ENCODE assay signal across 29 cellular contexts in genomic region chr5:95996904-95997751, GRCh38. TPM values are rescaled to one million over a fixed set of nuclear protein-coding genes. Genes with fewer than 3 reads are reported as not detected.
A peak's percentile ranks its signal among the peaks of the same experiment; 100 is the strongest.
DNase-seq lines count a peak whose midpoint lies in the region; ATAC-seq and TF ChIP-seq lines count a peak whose summit lies in the region.
"Had no signal": no experiment of that assay in that cellular context is flagged by ENCODE, and none has a peak within 500 bp of the region (broad histone marks: within the 10 kb centered on the region; RNA-seq: fewer than 3 reads in every experiment).

No MANE protein-coding gene starts in this region.

- H3K4me1 Mint-ChIP-seq in Caco-2 (ENCODE audit: low read depth, unreplicated experiment), result peaks cover 24% of the 10 kb centered on the region
- H3K4me1 Mint-ChIP-seq: activated naive CD8-positive, alpha-beta T cell treated with anti-CD3 and anti-CD28 coated beads, Interleukin-2, amount 10 ng/mL, durations not matched to agents 7 days and 5 days; IgD-negative memory B cell; nephron progenitor cell had no signal

- H3K27ac ChIP-seq in 22Rv1, result peak overlapping the region; percentile 58
- H3K27ac ChIP-seq in VCaP, result peak overlapping the region; percentile 56
- H3K27ac ChIP-seq in right lobe of liver, result peak overlapping the region in 2 of 3 donors; percentile 21 to 37
- H3K27ac ChIP-seq in upper lobe of right lung, result no peak overlapping the region
- H3K27ac ChIP-seq in RWPE1, result no peak overlapping the region
- H3K27ac ChIP-seq: ascending aorta, BLaER1, cardiac muscle cell, ovary, PC-9, right atrium auricular region, tibial artery had no signal

- H3K9me3 ChIP-seq in Caco-2, result no peaks in the 10 kb centered on the region
- H3K9me3 ChIP-seq in right lobe of liver, result no peaks in the 10 kb centered on the region
- no peaks in the 10 kb centered on the region for H3K9me3 ChIP-seq in upper lobe of right lung
- H3K9me3 ChIP-seq: ascending aorta, BLaER1, ovary, right atrium auricular region, tibial artery had no signal

- POLR2A ChIA-PET in Caco-2 (lab: Charles Lee) (interaction anchor here (1.0 kb wide), 1 partner anchor 10 kb away, joined by 7 read pairs; no protein-coding TSS in a partner anchor), RWPE1 (lab: Yijun Ruan, JAX; ENCODE audit: low non-redundant PET) (no interaction called here)

- DNase-seq in Caco-2 (peak in 1 of 2 experiments; percentile 36), right lobe of liver (no peak), upper lobe of right lung (no peak), ecto neural progenitor cell (ENCODE audit: low spot score) (no peak), RWPE1 (ENCODE audit: low spot score) (no peak)
- DNase-seq: activated effector memory CD4-positive, alpha-beta T cell treated with anti-CD3 and anti-CD28 coated beads, Interleukin-2, amount 50 U/mL, for 16 hours; activated naive CD8-positive, alpha-beta T cell treated with anti-CD3 and anti-CD28 coated beads, Interleukin-2, amount 10 ng/mL, durations not matched to agents 7 days and 5 days; DMS79 treated with DMSO at 0.1 percent for 48 hours; effector CD8-positive, alpha-beta T cell; immature natural killer cell; left cardiac atrium; NCI-H1694; NCI-H2171 treated with DMSO at 0.1 percent for 48 hours; NCI-H524 treated with DMSO at 0.1 percent for 48 hours; nephron progenitor cell; ovary; PC-9; stimulated activated CD4-positive, alpha-beta T cell treated with anti-CD3 and anti-CD28 coated beads, Interleukin-1b, Interleukin-23, amount 100 ng/mL, for 48 hours; T-helper 17 cell; tibial artery had no signal

- H3K4me3 ChIP-seq in Caco-2 (ENCODE audit: low read depth, low read length) (no peak overlapping the region), right lobe of liver (no peak overlapping the region), upper lobe of right lung (no peak overlapping the region)
- H3K4me3 ChIP-seq: ascending aorta, BLaER1, cardiac muscle cell, ovary, PC-9, right atrium auricular region, tibial artery had no signal

- H3K27ac Mint-ChIP-seq in Caco-2 (ENCODE audit: unreplicated experiment), result peak overlapping the region; percentile 55
- H3K27ac Mint-ChIP-seq: activated naive CD8-positive, alpha-beta T cell treated with anti-CD3 and anti-CD28 coated beads, Interleukin-2, amount 10 ng/mL, durations not matched to agents 7 days and 5 days; IgD-negative memory B cell; immature natural killer cell; nephron progenitor cell; T-helper 17 cell had no signal

- H3K27me3 ChIP-seq in Caco-2 (replicated peaks; ENCODE audit: control insufficient read depth, insufficient read depth, low read length), result no peaks in the 10 kb centered on the region
- H3K27me3 ChIP-seq in right lobe of liver, result no peaks in the 10 kb centered on the region
- H3K27me3 ChIP-seq in upper lobe of right lung, result no peaks in the 10 kb centered on the region
- H3K27me3 ChIP-seq: ascending aorta, BLaER1, cardiac muscle cell, ovary, right atrium auricular region, tibial artery had no signal

- no peak for TF ChIP-seq POLR2A in right lobe of liver (IDR thresholded peaks at IDR 0.05)

- no peaks in the 10 kb centered on the region for H3K36me3 ChIP-seq in Caco-2 (ENCODE audit: control insufficient read depth, insufficient read depth, low read length)
- H3K36me3 ChIP-seq in right lobe of liver, result no peaks in the 10 kb centered on the region
- no peaks in the 10 kb centered on the region for H3K36me3 ChIP-seq in upper lobe of right lung
- H3K36me3 ChIP-seq: ascending aorta, BLaER1, cardiac muscle cell, ovary, right atrium auricular region, tibial artery had no signal

- ATAC-seq in right lobe of liver, result peak; percentile 76 to 85 (median 84)
- ATAC-seq in upper lobe of right lung, result no peak
- ATAC-seq: activated CD4-positive, CD25-positive, alpha-beta regulatory T cell treated with anti-CD3 and anti-CD28 coated beads, Interleukin-2, amount 50 U/mL, for 24 hours; left cardiac atrium; Right ventricle myocardium inferior; T-helper 17 cell had no signal

- BruUV-seq in Caco-2 (replicated peaks; lab: Mats Ljungman, UMichigan), result no TSS peak

- TF ChIP-seq CTCF in 22Rv1 (IDR thresholded peaks at IDR 0.05) (no peak), Caco-2 (IDR thresholded peaks at IDR 0.05; ENCODE audit: insufficient read depth in 1 of 2, low read depth in 1 of 2, low read length in 1 of 2, severe bottlenecking in 1 of 2, unreplicated experiment in 1 of 2) (no peak), VCaP (conservative IDR thresholded peaks at IDR 0.05) (no peak), right lobe of liver (IDR thresholded peaks at IDR 0.05) (no peak), upper lobe of right lung (IDR thresholded peaks at IDR 0.05) (no peak), RWPE1 (conservative IDR thresholded peaks at IDR 0.05; ENCODE audit: low read depth) (no peak)

- no peak overlapping the region for H3K4me3 Mint-ChIP-seq in Caco-2 (ENCODE audit: unreplicated experiment)
- H3K4me3 Mint-ChIP-seq: activated naive CD8-positive, alpha-beta T cell treated with anti-CD3 and anti-CD28 coated beads, Interleukin-2, amount 10 ng/mL, durations not matched to agents 7 days and 5 days; IgD-negative memory B cell; immature natural killer cell; nephron progenitor cell; T-helper 17 cell had no signal

- CTCF ChIA-PET in Caco-2 (lab: Charles Lee) (interaction anchor here (0.5 to 1.1 kb wide), 4 partner anchors 8 to 628 kb away, joined by 3 to 6 read pairs (median 4); no protein-coding TSS in a partner anchor), RWPE1 (lab: Yijun Ruan, JAX) (interaction anchor here (0.5 kb wide), 1 partner anchor 8 kb away, joined by 3 read pairs; no protein-coding TSS in a partner anchor)

- no peaks in the 10 kb centered on the region for H3K36me3 Mint-ChIP-seq in Caco-2 (ENCODE audit: insufficient read depth, unreplicated experiment)
- H3K36me3 Mint-ChIP-seq: activated naive CD8-positive, alpha-beta T cell treated with anti-CD3 and anti-CD28 coated beads, Interleukin-2, amount 10 ng/mL, durations not matched to agents 7 days and 5 days; immature natural killer cell had no signal

- intact Hi-C loops in Caco-2 (cut with micrococcal nuclease; ENCODE audit: unreplicated experiment) (loop anchor here (1.0 kb wide), 1 partner anchor 10 kb away; no protein-coding TSS in a partner anchor), right lobe of liver (cut with DNase I) (no loop called here), upper lobe of right lung (cut with DNase I) (no loop called here)

- no peaks in the 10 kb centered on the region for H3K27me3 Mint-ChIP-seq in Caco-2 (ENCODE audit: insufficient read depth, unreplicated experiment)
- H3K27me3 Mint-ChIP-seq: IgD-negative memory B cell had no signal

- no peaks in the 10 kb centered on the region for H3K9me3 Mint-ChIP-seq in Caco-2 (ENCODE audit: unreplicated experiment)
- H3K9me3 Mint-ChIP-seq: activated naive CD8-positive, alpha-beta T cell treated with anti-CD3 and anti-CD28 coated beads, Interleukin-2, amount 10 ng/mL, durations not matched to agents 7 days and 5 days; nephron progenitor cell had no signal

- H3K4me1 ChIP-seq in Caco-2 (peaks cover 39% of the 10 kb centered on the region), right lobe of liver (peaks cover 0 to 22% (median 11%) of the 10 kb centered on the region in 4 donors), upper lobe of right lung (no peaks in the 10 kb centered on the region)
- H3K4me1 ChIP-seq: ascending aorta, BLaER1, right atrium auricular region had no signal

RNA-seq across cellular contexts. Expression of gene ELL2, which starts 35.5 kb away (rescaled TPM):
- total RNA-seq in Caco-2 (2022) (78.1 and 81.0 TPM in 2 replicates), right lobe of liver (10 to 100 TPM; 74.3 to 96.4 (median 84.5) TPM), upper lobe of right lung (52.1 TPM)

Comparison
In these comparisons a context has a peak if more than half of its experiments do, and no peak if none do; other contexts are left out.
1. H3K27ac ChIP-seq: peak in 22Rv1 (single experiment), VCaP (single experiment) and right lobe of liver (2 of 3); none in upper lobe of right lung (single experiment) and RWPE1 (single experiment).